In the genomic region with DNA sequence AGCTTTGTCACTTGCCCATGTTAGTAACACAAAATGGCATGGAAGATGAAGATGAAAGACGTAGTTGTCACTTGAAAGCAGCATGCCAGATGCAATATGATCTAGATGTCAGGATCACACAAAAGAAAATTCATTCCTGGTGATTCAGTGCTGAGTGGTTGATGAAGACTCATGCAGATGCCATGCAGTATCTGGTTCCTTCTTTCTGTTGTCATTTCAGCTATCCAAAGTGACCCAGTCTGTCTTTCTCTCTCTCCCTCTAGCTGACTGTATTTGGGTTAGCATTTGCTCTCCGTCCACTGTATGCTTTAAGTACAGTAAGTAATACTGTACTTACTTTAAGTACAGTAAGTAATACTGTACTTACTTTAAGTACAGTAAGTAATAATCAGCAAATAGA, we compare ENCODE assay signal across 15 cellular contexts. TPM values are rescaled to one million over a fixed set of nuclear protein-coding genes. Genes with fewer than 3 reads are reported as not detected.
A peak's percentile ranks its signal among the peaks of the same experiment; 100 is the strongest.
DNase-seq lines count a peak whose midpoint lies in the region; ATAC-seq and TF ChIP-seq lines count a peak whose summit lies in the region.
"Had no signal": no experiment of that assay in that cellular context is flagged by ENCODE, and none has a peak within 500 bp of the region (broad histone marks: within the 10 kb centered on the region; RNA-seq: fewer than 3 reads in every experiment).

No MANE protein-coding gene starts in this region.

- DNase-seq in AG09309 (ENCODE audit: low read depth) (peak; percentile 10), HT1080 (ENCODE audit: low read depth) (peak; percentile 88), astrocyte of the hippocampus (ENCODE audit: low read depth, low spot score) (peak; percentile 36), kidney glomerular epithelial cell (lab: John Stamatoyannopoulos, UW) (peak; percentile 50), NCI-H128 (lab: John Stamatoyannopoulos, UW; ENCODE audit: unreplicated experiment) (no peak)
- DNase-seq in stimulated activated CD4-positive, alpha-beta T cell treated with anti-CD3 and anti-CD28 coated beads, Interleukin-4, amount 100 ng/mL, for 1 hour = no peak
- DNase-seq in activated naive CD8-positive, alpha-beta T cell treated with anti-CD3 and anti-CD28 coated beads for 36 hours = no peak
- DNase-seq: activated CD4-positive, alpha-beta T cell treated with anti-CD3 and anti-CD28 coated beads for 1 hour; immature natural killer cell; natural killer cell; NCI-H1048; NCI-H524; stimulated activated CD4-positive, alpha-beta T cell treated with anti-CD3 and anti-CD28 coated beads, Interleukin-15, amount 100 ng/mL, for 24 hours had no signal

- H3K36me3 Mint-ChIP-seq in activated naive CD8-positive, alpha-beta T cell treated with anti-CD3 and anti-CD28 coated beads for 36 hours = peaks cover under 1% of the 10 kb centered on the region
- H3K36me3 Mint-ChIP-seq: immature natural killer cell, natural killer cell had no signal

- no peak for TF ChIP-seq CTCF in AG09309 (IDR thresholded peaks at IDR 0.05; ENCODE audit: control insufficient read depth, insufficient read depth, low read depth, low read length, missing control alignments)

- H3K4me3 ChIP-seq in AG09309 (ENCODE audit: control insufficient read depth, low read depth, low read length) = no peak overlapping the region
- H3K4me3 ChIP-seq: BLaER1 treated with 17β-estradiol and CSF1 and Interleukin-3, amounts not matched to agents 10 nM and 100 nM had no signal

- H3K4me3 Mint-ChIP-seq in activated naive CD8-positive, alpha-beta T cell treated with anti-CD3 and anti-CD28 coated beads for 36 hours = no peak overlapping the region
- H3K4me3 Mint-ChIP-seq: immature natural killer cell, natural killer cell had no signal

- ATAC-seq in HG02763 (IDR thresholded peaks at IDR 0.05; ENCODE audit: unreplicated experiment) = no peak

- H3K9me3 Mint-ChIP-seq in activated naive CD8-positive, alpha-beta T cell treated with anti-CD3 and anti-CD28 coated beads for 36 hours = no peaks in the 10 kb centered on the region
- H3K9me3 Mint-ChIP-seq: immature natural killer cell, natural killer cell had no signal

- no peak overlapping the region for H3K27ac Mint-ChIP-seq in activated naive CD8-positive, alpha-beta T cell treated with anti-CD3 and anti-CD28 coated beads for 36 hours
- H3K27ac Mint-ChIP-seq: immature natural killer cell, natural killer cell had no signal

- H3K27me3 Mint-ChIP-seq in activated naive CD8-positive, alpha-beta T cell treated with anti-CD3 and anti-CD28 coated beads for 36 hours = no peaks in the 10 kb centered on the region

- H3K4me1 Mint-ChIP-seq in activated naive CD8-positive, alpha-beta T cell treated with anti-CD3 and anti-CD28 coated beads for 36 hours = peaks cover under 1% of the 10 kb centered on the region
- H3K4me1 Mint-ChIP-seq: immature natural killer cell, natural killer cell had no signal

RNA-seq across cellular contexts. Expression of a gene that starts 50.4 kb away (rescaled TPM):
- total RNA-seq in HT1080 (2014; rRNA removed; shearing (Covaris generic)) = 0.03 and 0.23 TPM in 2 replicates
- 0.01 and 0.05 TPM in 2 replicates for polyA plus RNA-seq in HT1080 (2015; cell fraction: cytosol; rRNA removed)
- 0.24 and 0.35 TPM in 2 replicates for polyA plus RNA-seq in HT1080 (2015; cell fraction: nucleus; rRNA removed)
- 1 to 10 TPM; 1.8 to 2.2 TPM for total RNA-seq in activated naive CD8-positive, alpha-beta T cell treated with anti-CD3 and anti-CD28 coated beads for 36 hours

Comparison
In these comparisons a context has a peak if more than half of its experiments do, and no peak if none do; other contexts are left out.
1. DNase-seq: peak in AG09309 (single experiment), HT1080 (single experiment), astrocyte of the hippocampus (single experiment) and kidney glomerular epithelial cell (single experiment); none in stimulated activated CD4-positive, alpha-beta T cell treated with anti-CD3 and anti-CD28 coated beads, Interleukin-4, amount 100 ng/mL, for 1 hour (single experiment), NCI-H128 (single experiment) and activated naive CD8-positive, alpha-beta T cell treated with anti-CD3 and anti-CD28 coated beads for 36 hours (single experiment).